16 cellular contexts compared by ENCODE assay signal in genomic region chr17:56292010-56292409, GRCh38.
A peak's percentile ranks its signal among the peaks of the same experiment; 100 is the strongest.
DNase-seq lines count a peak whose midpoint lies in the region; ATAC-seq and TF ChIP-seq lines count a peak whose summit lies in the region.
"Had no signal": no experiment of that assay in that cellular context is flagged by ENCODE, and none has a peak within 500 bp of the region (broad histone marks: within the 10 kb centered on the region; RNA-seq: fewer than 3 reads in every experiment).

No MANE protein-coding gene starts in this region.

- peaks cover 3 to 4% of the 10 kb centered on the region in 2 donors for H3K4me1 ChIP-seq in thyroid gland

- intact Hi-C loops in thyroid gland (cut with DNase I) = no loop called here

- no peaks in the 10 kb centered on the region for H3K36me3 ChIP-seq in thyroid gland
- H3K36me3 ChIP-seq: esophagus squamous epithelium, suprapubic skin had no signal

- H3K4me1 Mint-ChIP-seq in activated T-cell treated with anti-CD3 and anti-CD28 coated beads, Interleukin-2, amount 50 U/mL, for 24 hours (ENCODE audit: low read depth) = peaks cover 31% of the 10 kb centered on the region
- peaks cover 21% of the 10 kb centered on the region for H3K4me1 Mint-ChIP-seq in activated T-cell treated with anti-CD3 and anti-CD28 coated beads, Interleukin-2, amount 50 U/mL, for 4 hours (ENCODE audit: low read depth)
- peaks cover 8% of the 10 kb centered on the region for H3K4me1 Mint-ChIP-seq in chondrocyte (ENCODE audit: low read depth)

- H3K4me3 ChIP-seq in thyroid gland (replicated peaks in 1 of 3) = no peak overlapping the region
- H3K4me3 ChIP-seq: esophagus squamous epithelium, GM12878, suprapubic skin had no signal

- no peaks in the 10 kb centered on the region for H3K27me3 Mint-ChIP-seq in activated T-cell treated with anti-CD3 and anti-CD28 coated beads, Interleukin-2, amount 50 U/mL, for 24 hours
- H3K27me3 Mint-ChIP-seq in activated T-cell treated with anti-CD3 and anti-CD28 coated beads, Interleukin-2, amount 50 U/mL, for 4 hours (ENCODE audit: low read depth) = no peaks in the 10 kb centered on the region
- no peaks in the 10 kb centered on the region for H3K27me3 Mint-ChIP-seq in chondrocyte (ENCODE audit: low read depth)
- H3K27me3 Mint-ChIP-seq: activated CD4-positive, alpha-beta T cell treated with anti-CD3 and anti-CD28 coated beads, Interleukin-2, amount 10 ng/mL, durations not matched to agents 7 days and 5 days; naive B cell had no signal

- no peaks in the 10 kb centered on the region for H3K36me3 Mint-ChIP-seq in activated T-cell treated with anti-CD3 and anti-CD28 coated beads, Interleukin-2, amount 50 U/mL, for 24 hours (ENCODE audit: low read depth)
- H3K36me3 Mint-ChIP-seq in activated T-cell treated with anti-CD3 and anti-CD28 coated beads, Interleukin-2, amount 50 U/mL, for 4 hours (ENCODE audit: insufficient read depth) = no peaks in the 10 kb centered on the region
- no peaks in the 10 kb centered on the region for H3K36me3 Mint-ChIP-seq in chondrocyte (ENCODE audit: low read depth)
- H3K36me3 Mint-ChIP-seq: naive B cell had no signal

- no peak for DNase-seq in activated T-cell treated with anti-CD3 and anti-CD28 coated beads, Interleukin-2, amount 50 U/mL, for 24 hours
- DNase-seq in activated T-cell treated with anti-CD3 and anti-CD28 coated beads, Interleukin-2, amount 50 U/mL, for 4 hours = no peak
- DNase-seq in amniotic stem cell (lab: John Stamatoyannopoulos, UW) = peak; percentile 71
- peak; percentile 68 for DNase-seq in glomerular endothelial cell (ENCODE audit: extremely low read depth, low read depth, low spot score)
- no peak for DNase-seq in thyroid gland
- DNase-seq in chondrocyte (ENCODE audit: low spot score) = no peak
- DNase-seq in midbrain (lab: John Stamatoyannopoulos, UW) = no peak
- DNase-seq: activated CD4-positive, alpha-beta T cell treated with anti-CD3 and anti-CD28 coated beads, Interleukin-2, amount 10 ng/mL, durations not matched to agents 7 days and 5 days; esophagus squamous epithelium; naive B cell; NCI-H1092 treated with DMSO at 0.1 percent for 48 hours had no signal

- H3K27me3 ChIP-seq in thyroid gland = no peaks in the 10 kb centered on the region
- H3K27me3 ChIP-seq: esophagus squamous epithelium, suprapubic skin had no signal

- no peaks in the 10 kb centered on the region for H3K9me3 Mint-ChIP-seq in activated T-cell treated with anti-CD3 and anti-CD28 coated beads, Interleukin-2, amount 50 U/mL, for 24 hours
- H3K9me3 Mint-ChIP-seq in activated T-cell treated with anti-CD3 and anti-CD28 coated beads, Interleukin-2, amount 50 U/mL, for 4 hours = no peaks in the 10 kb centered on the region
- peaks cover 4% of the 10 kb centered on the region for H3K9me3 Mint-ChIP-seq in chondrocyte (ENCODE audit: low read depth)
- H3K9me3 Mint-ChIP-seq: naive B cell; T-helper 1 cell treated with Interleukin-12 subunit alpha and Interleukin-12 subunit beta and Interleukin-4 antibody, amounts not matched to agents 30 μg/mL and 1 μg/mL, for 36 hours had no signal

- WGBS in thyroid gland, 2 donors = 50 to 65% methylated on average over 1 of the region's 1 CpG

- no peak for ATAC-seq in activated T-cell treated with anti-CD3 and anti-CD28 coated beads, Interleukin-2, amount 50 U/mL, for 4 hours
- ATAC-seq in GM21447 (IDR thresholded peaks at IDR 0.05; ENCODE audit: unreplicated experiment) = no peak
- ATAC-seq: GM12878 had no signal

- no peaks in the 10 kb centered on the region for H3K9me3 ChIP-seq in thyroid gland
- H3K9me3 ChIP-seq: esophagus squamous epithelium, suprapubic skin had no signal

- no peak overlapping the region for H3K27ac ChIP-seq in thyroid gland
- H3K27ac ChIP-seq: 22Rv1, esophagus squamous epithelium, suprapubic skin had no signal

- TF ChIP-seq CTCF in thyroid gland (IDR thresholded peaks at IDR 0.05) (no peak), chondrocyte (IDR thresholded peaks at IDR 0.05) (no peak)

- H3K4me3 Mint-ChIP-seq in activated T-cell treated with anti-CD3 and anti-CD28 coated beads, Interleukin-2, amount 50 U/mL, for 24 hours = no peak overlapping the region
- no peak overlapping the region for H3K4me3 Mint-ChIP-seq in activated T-cell treated with anti-CD3 and anti-CD28 coated beads, Interleukin-2, amount 50 U/mL, for 4 hours
- H3K4me3 Mint-ChIP-seq in chondrocyte (ENCODE audit: unreplicated experiment) = no peak overlapping the region
- H3K4me3 Mint-ChIP-seq: activated CD4-positive, alpha-beta T cell treated with anti-CD3 and anti-CD28 coated beads, Interleukin-2, amount 10 ng/mL, durations not matched to agents 7 days and 5 days; T-helper 1 cell treated with Interleukin-12 subunit alpha and Interleukin-12 subunit beta and Interleukin-4 antibody, amounts not matched to agents 30 μg/mL and 1 μg/mL, for 36 hours had no signal

- TF ChIP-seq POLR2A in thyroid gland (IDR thresholded peaks at IDR 0.05) = no peak

- H3K27ac Mint-ChIP-seq in activated T-cell treated with anti-CD3 and anti-CD28 coated beads, Interleukin-2, amount 50 U/mL, for 24 hours = peak overlapping the region; percentile 2
- H3K27ac Mint-ChIP-seq in chondrocyte (ENCODE audit: unreplicated experiment) = no peak overlapping the region
- H3K27ac Mint-ChIP-seq: naive B cell; T-helper 1 cell treated with Interleukin-12 subunit alpha and Interleukin-12 subunit beta and Interleukin-4 antibody, amounts not matched to agents 30 μg/mL and 1 μg/mL, for 36 hours had no signal

Comparison
In these comparisons a context has a peak if more than half of its experiments do, and no peak if none do; other contexts are left out.
1. DNase-seq: peak in amniotic stem cell (single experiment) and glomerular endothelial cell (single experiment); none in activated T-cell treated with anti-CD3 and anti-CD28 coated beads, Interleukin-2, amount 50 U/mL, for 24 hours (single experiment), activated T-cell treated with anti-CD3 and anti-CD28 coated beads, Interleukin-2, amount 50 U/mL, for 4 hours (single experiment), thyroid gland (0 of 2), chondrocyte (single experiment) and midbrain (single experiment).